In the genomic region with DNA sequence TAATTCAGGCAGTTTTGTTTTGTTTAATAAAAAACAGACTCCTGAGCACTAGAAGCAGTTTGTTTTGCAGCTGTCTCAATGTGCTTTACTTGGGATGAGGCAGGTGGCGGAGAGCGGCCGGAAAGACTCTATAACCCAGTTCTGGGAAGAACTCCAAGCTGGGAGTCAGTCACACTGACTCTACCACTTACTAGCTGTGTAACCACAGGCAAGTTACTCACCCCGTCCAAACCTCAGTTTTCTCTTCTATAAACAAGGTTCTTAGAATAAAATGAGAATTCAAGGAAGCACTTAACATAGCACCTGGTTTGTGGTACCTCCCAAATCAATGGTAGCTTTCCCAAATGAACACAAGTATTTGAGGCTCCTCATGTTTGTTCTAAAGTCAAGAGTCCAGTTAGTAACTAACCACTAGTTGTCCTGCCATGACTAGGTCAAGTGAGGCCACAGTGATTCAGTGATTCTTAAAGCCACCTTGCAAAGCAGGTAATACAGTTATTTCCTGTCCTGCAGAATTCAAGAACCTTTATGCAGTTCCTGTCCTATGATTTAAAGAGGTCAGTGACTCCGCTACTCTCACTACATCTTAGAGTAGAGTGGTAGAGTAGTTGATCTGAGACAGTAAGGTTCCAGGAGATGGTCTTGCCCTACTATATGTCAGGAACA, we compare ENCODE assay signal across 1 cellular context.
TF ChIP-seq lines count a peak whose summit lies in the region.

No MANE protein-coding gene starts in this region.

TF ChIP-seq in K562, 482 proteins besides CTCF, POLR2A, EP300 and RAD21:
- TF ChIP-seq, protein P1, sequence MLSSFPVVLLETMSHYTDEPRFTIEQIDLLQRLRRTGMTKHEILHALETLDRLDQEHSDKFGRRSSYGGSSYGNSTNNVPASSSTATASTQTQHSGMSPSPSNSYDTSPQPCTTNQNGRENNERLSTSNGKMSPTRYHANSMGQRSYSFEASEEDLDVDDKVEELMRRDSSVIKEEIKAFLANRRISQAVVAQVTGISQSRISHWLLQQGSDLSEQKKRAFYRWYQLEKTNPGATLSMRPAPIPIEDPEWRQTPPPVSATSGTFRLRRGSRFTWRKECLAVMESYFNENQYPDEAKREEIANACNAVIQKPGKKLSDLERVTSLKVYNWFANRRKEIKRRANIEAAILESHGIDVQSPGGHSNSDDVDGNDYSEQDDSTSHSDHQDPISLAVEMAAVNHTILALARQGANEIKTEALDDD (IDR thresholded peaks at IDR 0.05): peak; percentile 89
- TF ChIP-seq CSDE1 (IDR thresholded peaks at IDR 0.05): no peak
- no peak for TF ChIP-seq SMARCC2 (IDR thresholded peaks at IDR 0.05; ENCODE audit: low read depth)
